Comparison of ENCODE assay signal across 15 cellular contexts in genomic region chr2:16869711-16870110, GRCh38.
"Had no signal": no experiment of that assay in that cellular context is flagged by ENCODE, and none has a peak within 500 bp of the region (broad histone marks: within the 10 kb centered on the region; RNA-seq: fewer than 3 reads in every experiment).

No MANE protein-coding gene starts in this region.

- H3K4me1 Mint-ChIP-seq: activated naive CD8-positive, alpha-beta T cell treated with anti-CD3 and anti-CD28 coated beads for 36 hours had no signal

- H3K9me3 ChIP-seq: colonic mucosa, pancreas, stomach, thyroid gland had no signal

- H3K4me3 Mint-ChIP-seq: activated naive CD8-positive, alpha-beta T cell treated with anti-CD3 and anti-CD28 coated beads for 36 hours; activated T-helper 1 cell treated with anti-CD3 and anti-CD28 coated beads, Interleukin-12 subunit alpha, Interleukin-12 subunit beta, Interleukin-2, Interleukin-4 antibody, amounts not matched to agents 30 ng/mL and 10 ng/mL and 1 ng/mL, durations not matched to agents 14 hours and 24 hours and 36 hours; T-helper 2 cell treated with Interferon-gamma antibody and Interleukin-4, amounts not matched to agents 5 μg/mL and 100 μg/mL, for 36 hours had no signal

- H3K4me3 ChIP-seq: colonic mucosa, pancreas, stomach, thyroid gland had no signal

- H3K9me3 Mint-ChIP-seq: activated naive CD8-positive, alpha-beta T cell treated with anti-CD3 and anti-CD28 coated beads for 36 hours; activated T-helper 1 cell treated with anti-CD3 and anti-CD28 coated beads, Interleukin-12 subunit alpha, Interleukin-12 subunit beta, Interleukin-2, Interleukin-4 antibody, amounts not matched to agents 30 ng/mL and 10 ng/mL and 1 ng/mL, durations not matched to agents 14 hours and 24 hours and 36 hours; T-helper 2 cell treated with Interferon-gamma antibody and Interleukin-4, amounts not matched to agents 5 μg/mL and 100 μg/mL, for 36 hours had no signal

- H3K36me3 ChIP-seq: colonic mucosa, pancreas, stomach, thyroid gland had no signal

- H3K27me3 ChIP-seq: colonic mucosa, pancreas, stomach, thyroid gland had no signal

- H3K4me1 ChIP-seq: colonic mucosa, pancreas, stomach, thyroid gland had no signal

- ATAC-seq: pancreas had no signal

- DNase-seq: activated CD4-positive, alpha-beta T cell treated with anti-CD3 and anti-CD28 coated beads, Interleukin-2, amount 50 U/mL, for 1 hour; activated CD4-positive, CD25-positive, alpha-beta regulatory T cell; activated CD8-positive, alpha-beta memory T cell treated with anti-CD3 and anti-CD28 coated beads for 24 hours; activated naive CD8-positive, alpha-beta T cell treated with anti-CD3 and anti-CD28 coated beads for 36 hours; aorta; colonic mucosa; foreskin fibroblast; glutamatergic neuron; pancreas; stimulated activated CD4-positive, alpha-beta T cell treated with anti-CD3 and anti-CD28 coated beads, Interleukin-1b, Interleukin-23, amount 100 ng/mL, for 48 hours; stomach; SW 1271; thyroid gland had no signal

- H3K36me3 Mint-ChIP-seq: activated naive CD8-positive, alpha-beta T cell treated with anti-CD3 and anti-CD28 coated beads for 36 hours had no signal

- H3K27ac ChIP-seq: colonic mucosa, pancreas, stomach, thyroid gland had no signal

- H3K27me3 Mint-ChIP-seq: activated naive CD8-positive, alpha-beta T cell treated with anti-CD3 and anti-CD28 coated beads for 36 hours had no signal

- H3K27ac Mint-ChIP-seq: activated naive CD8-positive, alpha-beta T cell treated with anti-CD3 and anti-CD28 coated beads for 36 hours; activated T-helper 1 cell treated with anti-CD3 and anti-CD28 coated beads, Interleukin-12 subunit alpha, Interleukin-12 subunit beta, Interleukin-2, Interleukin-4 antibody, amounts not matched to agents 30 ng/mL and 10 ng/mL and 1 ng/mL, durations not matched to agents 14 hours and 24 hours and 36 hours; T-helper 2 cell treated with Interferon-gamma antibody and Interleukin-4, amounts not matched to agents 5 μg/mL and 100 μg/mL, for 36 hours had no signal
